ENCODE assay signal across 1 cellular context in genomic region chr17:50483266-50483665, GRCh38.
TF ChIP-seq lines count a peak whose summit lies in the region.

No MANE protein-coding gene starts in this region.

TF ChIP-seq in HCT116, 20 proteins besides CTCF, POLR2A, EP300 and RAD21 (continued from another document):
- TF ChIP-seq REST (IDR thresholded peaks at IDR 0.05; ENCODE audit: low read depth) (no peak), TCF7L2 (IDR thresholded peaks at IDR 0.05; ENCODE audit: borderline replicate concordance, extremely low read depth, insufficient read depth, insufficient read length) (no peak), CEBPB (IDR thresholded peaks at IDR 0.05; ENCODE audit: low read depth) (no peak), ZBTB33 (IDR thresholded peaks at IDR 0.05; ENCODE audit: extremely low read depth, insufficient replicate concordance, low read length) (no peak), YY1 (IDR thresholded peaks at IDR 0.05; ENCODE audit: extremely low read depth, insufficient replicate concordance, low read depth, low read length) (no peak), ELF1 (IDR thresholded peaks at IDR 0.05; ENCODE audit: borderline replicate concordance, low read depth) (no peak), SP1 (IDR thresholded peaks at IDR 0.05; ENCODE audit: low read depth) (no peak), POLR2AphosphoS5 (IDR thresholded peaks at IDR 0.05; ENCODE audit: low read depth, low read length) (no peak), EGR1 (IDR thresholded peaks at IDR 0.05; ENCODE audit: low read depth) (no peak), SIN3A (IDR thresholded peaks at IDR 0.05; ENCODE audit: low read depth) (no peak)
